Comparison of ENCODE assay signal across 9 cellular contexts in genomic region chrX:39705299-39705698, GRCh38.
DNase-seq lines count a peak whose midpoint lies in the region; FAIRE-seq lines count a peak whose summit lies in the region.
"Had no signal": no experiment of that assay in that cellular context is flagged by ENCODE, and none has a peak within 500 bp of the region (broad histone marks: within the 10 kb centered on the region; RNA-seq: fewer than 3 reads in every experiment).

No MANE protein-coding gene starts in this region.

- DNase-seq in SIG-M5 treated with dmso at 0.1 percent for 504 hours (lab: John Stamatoyannopoulos, UW; ENCODE audit: unreplicated experiment) (peak; percentile 50), SIG-M5 (lab: John Stamatoyannopoulos, UW) (no peak), RPMI7951 (ENCODE audit: low read depth) (peak; percentile 93), fibroblast of the conjunctiva (ENCODE audit: low read depth) (peak; percentile 78), renal cortical epithelial cell (ENCODE audit: low read depth) (peak; percentile 87), activated gamma-delta T cell (lab: John Stamatoyannopoulos, UW) (no peak), GM19239 (ENCODE audit: insufficient read length, low spot score) (no peak)
- DNase-seq in activated CD4-positive, alpha-beta T cell treated with anti-CD3 and anti-CD28 coated beads, Interleukin-2, amount 50 U/mL, for 1 hour: no peak

- FAIRE-seq in GM19239 (lab: Jason Lieb, UNC): no peak
- FAIRE-seq: TTC549 had no signal

Comparison
In these comparisons a context has a peak if more than half of its experiments do, and no peak if none do; other contexts are left out.
1. DNase-seq: peak in SIG-M5 treated with dmso at 0.1 percent for 504 hours (single experiment), RPMI7951 (single experiment), fibroblast of the conjunctiva (single experiment) and renal cortical epithelial cell (single experiment); none in SIG-M5 (single experiment), activated gamma-delta T cell (single experiment), GM19239 (single experiment) and activated CD4-positive, alpha-beta T cell treated with anti-CD3 and anti-CD28 coated beads, Interleukin-2, amount 50 U/mL, for 1 hour (single experiment).